ENCODE assay signal across 31 cellular contexts in genomic region chr7:120512701-120513100, GRCh38.
"Had no signal": no experiment of that assay in that cellular context is flagged by ENCODE, and none has a peak within 500 bp of the region (broad histone marks: within the 10 kb centered on the region; RNA-seq: fewer than 3 reads in every experiment).

No MANE protein-coding gene starts in this region.

- H3K4me1 Mint-ChIP-seq: naive thymus-derived CD8-positive, alpha-beta T cell; nephron progenitor cell; neural crest cell; stimulated activated memory B cell treated with anti-CD40 and anti-IgM and Interleukin-4, amounts not matched to agents 10 μg/mL and 1 μg/mL and 100 μg/mL, for 72 hours; stimulated activated naive CD8-positive, alpha-beta T cell treated with anti-CD3 and anti-CD28 coated beads, Interleukin-15, amount 100 ng/mL, for 72 hours had no signal

- DNase-seq: naive thymus-derived CD8-positive, alpha-beta T cell; nephron progenitor cell; occipital lobe; ovary; psoas muscle; right cardiac atrium; right lobe of liver; spleen; stimulated activated CD4-positive, alpha-beta T cell treated with anti-CD3 and anti-CD28 coated beads, Interleukin-12 subunit alpha, Interleukin-12 subunit beta, amount 100 ng/mL, for 4 hours; stimulated activated CD4-positive, alpha-beta T cell treated with anti-CD3 and anti-CD28 coated beads, Interleukin-1b, Interleukin-23, amount 100 ng/mL, for 48 hours; stimulated activated CD4-positive, alpha-beta T cell treated with anti-CD3 and anti-CD28 coated beads, Interleukin-4, amount 100 ng/mL, for 1 hour; stimulated activated CD4-positive, alpha-beta T cell treated with anti-CD3 and anti-CD28 coated beads, Interleukin-4, amount 100 ng/mL, for 4 hours; stimulated activated CD8-positive, alpha-beta memory T cell treated with anti-CD3 and anti-CD28 coated beads, Interleukin-4, amount 100 ng/mL, for 48 hours; stimulated activated naive CD4-positive, alpha-beta T cell; stimulated activated naive CD8-positive, alpha-beta T cell treated with anti-CD3 and anti-CD28 coated beads, Interleukin-15, amount 100 ng/mL, for 72 hours; stimulated activated naive CD8-positive, alpha-beta T cell treated with anti-CD3 and anti-CD28 coated beads, Interleukin-15, Interleukin-2, amounts not matched to agents 100 U/mL and 50 U/mL, for 24 hours; substantia nigra; testis; tibial artery; transverse colon; upper lobe of right lung; uterus had no signal

- H2AFZ ChIP-seq: parathyroid adenoma had no signal

- H3K27ac ChIP-seq: ovary, parathyroid adenoma, psoas muscle, right lobe of liver, skin epidermis, spleen, suprapubic skin, testis, tibial artery, transverse colon, upper lobe of right lung, uterus had no signal

- H3K27me3 Mint-ChIP-seq: naive thymus-derived CD8-positive, alpha-beta T cell; natural killer cell treated with Interleukin-12 subunit alpha and Interleukin-12 subunit beta and Interleukin-15 and Interleukin-18, amount 100 ng/mL, for 72 hours; progenitor cell of endocrine pancreas; stimulated activated memory B cell treated with anti-CD40 and anti-IgM and Interleukin-4, amounts not matched to agents 10 μg/mL and 1 μg/mL and 100 μg/mL, for 72 hours; stimulated activated naive CD8-positive, alpha-beta T cell treated with anti-CD3 and anti-CD28 coated beads, Interleukin-15, amount 100 ng/mL, for 72 hours had no signal

- H3K4me3 ChIP-seq: ovary, psoas muscle, right lobe of liver, skin epidermis, smooth muscle cell, spleen, suprapubic skin, testis, tibial artery, transverse colon, upper lobe of right lung, uterus had no signal

- ATAC-seq: naive thymus-derived CD8-positive, alpha-beta T cell; natural killer cell treated with Interleukin-12 subunit alpha and Interleukin-12 subunit beta and Interleukin-15 and Interleukin-18, amount 100 ng/mL, for 72 hours; psoas muscle; right cardiac atrium; right lobe of liver; stimulated activated memory B cell treated with anti-CD40 and anti-IgM and Interleukin-4, amounts not matched to agents 10 μg/mL and 1 μg/mL and 100 μg/mL, for 72 hours; stimulated activated naive CD8-positive, alpha-beta T cell treated with anti-CD3 and anti-CD28 coated beads, Interleukin-15, amount 100 ng/mL, for 72 hours; stimulated activated naive CD8-positive, alpha-beta T cell treated with anti-CD3 and anti-CD28 coated beads, Interleukin-15, Interleukin-2, amounts not matched to agents 100 U/mL and 50 U/mL, for 24 hours; upper lobe of right lung had no signal

- H3K9me3 ChIP-seq: ovary, psoas muscle, right lobe of liver, spleen, suprapubic skin, testis, tibial artery, transverse colon, upper lobe of right lung, uterus had no signal

- H3K36me3 ChIP-seq: ovary, right lobe of liver, spleen, suprapubic skin, tibial artery, transverse colon, upper lobe of right lung had no signal

- H3K9me3 Mint-ChIP-seq: nephron progenitor cell, neural crest cell, type B pancreatic cell had no signal

- H3K36me3 Mint-ChIP-seq: naive thymus-derived CD8-positive, alpha-beta T cell; natural killer cell treated with Interleukin-12 subunit alpha and Interleukin-12 subunit beta and Interleukin-15 and Interleukin-18, amount 100 ng/mL, for 72 hours; stimulated activated memory B cell treated with anti-CD40 and anti-IgM and Interleukin-4, amounts not matched to agents 10 μg/mL and 1 μg/mL and 100 μg/mL, for 72 hours; type B pancreatic cell had no signal

- H3K27me3 ChIP-seq: ovary, right lobe of liver, spleen, suprapubic skin, testis, tibial artery, transverse colon, upper lobe of right lung, uterus had no signal

- H3K9ac ChIP-seq: parathyroid adenoma had no signal

- H3K4me2 ChIP-seq: smooth muscle cell had no signal

- H3K4me1 ChIP-seq: parathyroid adenoma, psoas muscle, right lobe of liver, spleen, suprapubic skin, testis, tibial artery, transverse colon, upper lobe of right lung, uterus had no signal

- H3K27ac Mint-ChIP-seq: naive thymus-derived CD8-positive, alpha-beta T cell; natural killer cell treated with Interleukin-12 subunit alpha and Interleukin-12 subunit beta and Interleukin-15 and Interleukin-18, amount 100 ng/mL, for 72 hours; nephron progenitor cell; progenitor cell of endocrine pancreas; stimulated activated memory B cell treated with anti-CD40 and anti-IgM and Interleukin-4, amounts not matched to agents 10 μg/mL and 1 μg/mL and 100 μg/mL, for 72 hours; stimulated activated naive CD8-positive, alpha-beta T cell treated with anti-CD3 and anti-CD28 coated beads, Interleukin-15, amount 100 ng/mL, for 72 hours; type B pancreatic cell had no signal

- H3K4me3 Mint-ChIP-seq: naive thymus-derived CD8-positive, alpha-beta T cell; natural killer cell treated with Interleukin-12 subunit alpha and Interleukin-12 subunit beta and Interleukin-15 and Interleukin-18, amount 100 ng/mL, for 72 hours; nephron progenitor cell; neural crest cell; stimulated activated memory B cell treated with anti-CD40 and anti-IgM and Interleukin-4, amounts not matched to agents 10 μg/mL and 1 μg/mL and 100 μg/mL, for 72 hours; stimulated activated naive CD8-positive, alpha-beta T cell treated with anti-CD3 and anti-CD28 coated beads, Interleukin-15, amount 100 ng/mL, for 72 hours; type B pancreatic cell had no signal

- H3K79me2 ChIP-seq: parathyroid adenoma had no signal
